Comparison of ENCODE assay signal across 22 cellular contexts in genomic region chr7:55587687-55588378, GRCh38. TPM values are rescaled to one million over a fixed set of nuclear protein-coding genes. Genes with fewer than 3 reads are reported as not detected.
DNase-seq lines count a peak whose midpoint lies in the region; ATAC-seq, FAIRE-seq and TF ChIP-seq lines count a peak whose summit lies in the region.
"Had no signal": no experiment of that assay in that cellular context is flagged by ENCODE, and none has a peak within 500 bp of the region (broad histone marks: within the 10 kb centered on the region; RNA-seq: fewer than 3 reads in every experiment).

No MANE protein-coding gene starts in this region.

- H3K4me2 ChIP-seq in BLaER1 treated with 17β-estradiol and CSF1 and Interleukin-3, amounts not matched to agents 10 nM and 100 nM = peak overlapping the region in 9 of 11 experiments; percentile 9 to 62 (median 26); a peak in 11 of 22 replicates
- H3K4me2 ChIP-seq: A549, SK-N-SH had no signal

- no peaks in the 10 kb centered on the region for H3K36me3 ChIP-seq in BLaER1 treated with 17β-estradiol and CSF1 and Interleukin-3, amounts not matched to agents 10 nM and 100 nM
- H3K36me3 ChIP-seq in H7 (replicated peaks; ENCODE audit: control insufficient read depth, insufficient read depth, low read length) (no peaks in the 10 kb centered on the region), kidney (ENCODE audit: control insufficient read depth in 1 of 2, insufficient read depth in 2 of 2, low read length in 2 of 2) (no peaks in the 10 kb centered on the region), stomach (no peaks in the 10 kb centered on the region)
- H3K36me3 ChIP-seq: MG63 had no signal

- TF ChIP-seq EP300 in stomach (IDR thresholded peaks at IDR 0.05) = no peak

- ATAC-seq in HG02610 (IDR thresholded peaks at IDR 0.05; ENCODE audit: unreplicated experiment) = no peak
- ATAC-seq in HG03565 (IDR thresholded peaks at IDR 0.05; ENCODE audit: unreplicated experiment) = no peak
- ATAC-seq: T-cell had no signal

- WGBS in stomach, 5 donors = 80 to 86% (median 82%) methylated on average over 8 of the region's 8 CpGs

- no peaks in the 10 kb centered on the region for H3K27me3 ChIP-seq in BLaER1 treated with 17β-estradiol and CSF1 and Interleukin-3, amounts not matched to agents 10 nM and 100 nM
- no peaks in the 10 kb centered on the region for H3K27me3 ChIP-seq in H7 (ENCODE audit: control insufficient read depth, insufficient read depth, low read length)
- no peaks in the 10 kb centered on the region for H3K27me3 ChIP-seq in stomach
- H3K27me3 ChIP-seq: MG63 had no signal

- no peak overlapping the region for H3K9ac ChIP-seq in BLaER1 treated with 17β-estradiol and CSF1 and Interleukin-3, amounts not matched to agents 10 nM and 100 nM
- no peak overlapping the region for H3K9ac ChIP-seq in kidney (ENCODE audit: low read length in 2 of 2)
- H3K9ac ChIP-seq: GM23248, SK-N-SH had no signal

- no peaks in the 10 kb centered on the region for H3K9me3 ChIP-seq in BLaER1 treated with 17β-estradiol and CSF1 and Interleukin-3, amounts not matched to agents 10 nM and 100 nM (replicated peaks in 1 of 11)
- H3K9me3 ChIP-seq in kidney (ENCODE audit: control insufficient read depth in 1 of 2, low read length in 2 of 2) (no peaks in the 10 kb centered on the region), stomach (no peaks in the 10 kb centered on the region)
- H3K9me3 ChIP-seq: A549, MG63, SK-N-SH had no signal

- intact Hi-C loops in activated T-helper 1 cell treated with anti-CD3 and anti-CD28 coated beads, Interleukin-12 subunit alpha, Interleukin-12 subunit beta, Interleukin-2, Interleukin-4 antibody, amounts not matched to agents 30 ng/mL and 10 ng/mL and 1 ng/mL, durations not matched to agents 14 hours and 24 hours and 36 hours (cut with micrococcal nuclease) = no loop called here
- intact Hi-C loops in kidney (cut with DNase I) = no loop called here
- intact Hi-C loops in stomach (cut with DNase I; ENCODE audit: low total_unique reads) = no loop called here

- peaks cover 18 to 34% (median 28%) of the 10 kb centered on the region in 10 experiments; a peak in 19 of 20 replicates for H3K4me1 ChIP-seq in BLaER1 treated with 17β-estradiol and CSF1 and Interleukin-3, amounts not matched to agents 10 nM and 100 nM
- H3K4me1 ChIP-seq in kidney (ENCODE audit: control insufficient read depth in 1 of 2, insufficient read depth in 1 of 2, low read depth in 1 of 2, low read length in 2 of 2) (no peaks in the 10 kb centered on the region), stomach (no peaks in the 10 kb centered on the region)
- H3K4me1 ChIP-seq: A549 had no signal

- H3K27me3 Mint-ChIP-seq in activated T-helper 1 cell treated with anti-CD3 and anti-CD28 coated beads, Interleukin-12 subunit alpha, Interleukin-12 subunit beta, Interleukin-2, Interleukin-4 antibody, amounts not matched to agents 30 ng/mL and 10 ng/mL and 1 ng/mL, durations not matched to agents 14 hours and 24 hours and 36 hours (ENCODE audit: insufficient read depth) = peaks cover 4% of the 10 kb centered on the region
- H3K27me3 Mint-ChIP-seq: T-cell had no signal

- no peak overlapping the region for H3K27ac ChIP-seq in BLaER1 treated with 17β-estradiol and CSF1 and Interleukin-3, amounts not matched to agents 10 nM and 100 nM
- H3K27ac ChIP-seq in kidney (ENCODE audit: low read depth in 2 of 2, low read length in 2 of 2) (no peak overlapping the region), stomach (no peak overlapping the region)
- H3K27ac ChIP-seq: A549, GM23248 had no signal

- H3K4me3 Mint-ChIP-seq in activated T-helper 1 cell treated with anti-CD3 and anti-CD28 coated beads, Interleukin-12 subunit alpha, Interleukin-12 subunit beta, Interleukin-2, Interleukin-4 antibody, amounts not matched to agents 30 ng/mL and 10 ng/mL and 1 ng/mL, durations not matched to agents 14 hours and 24 hours and 36 hours = no peak overlapping the region
- H3K4me3 Mint-ChIP-seq: CD14-positive monocyte, T-cell had no signal

- H3K36me3 Mint-ChIP-seq in activated T-helper 1 cell treated with anti-CD3 and anti-CD28 coated beads, Interleukin-12 subunit alpha, Interleukin-12 subunit beta, Interleukin-2, Interleukin-4 antibody, amounts not matched to agents 30 ng/mL and 10 ng/mL and 1 ng/mL, durations not matched to agents 14 hours and 24 hours and 36 hours (ENCODE audit: low read depth) = no peaks in the 10 kb centered on the region
- H3K36me3 Mint-ChIP-seq: CD14-positive monocyte, T-cell had no signal

- no peak for FAIRE-seq in kidney (lab: Jason Lieb, UNC)
- FAIRE-seq: A549 had no signal

- no peak overlapping the region for H3K4me3 ChIP-seq in BLaER1 treated with 17β-estradiol and CSF1 and Interleukin-3, amounts not matched to agents 10 nM and 100 nM
- no peak overlapping the region for H3K4me3 ChIP-seq in H7 (ENCODE audit: insufficient read depth, low read depth, low read length)
- no peak overlapping the region for H3K4me3 ChIP-seq in kidney (ENCODE audit: low read length in 2 of 2)
- H3K4me3 ChIP-seq in stomach = no peak overlapping the region
- H3K4me3 ChIP-seq: A549, GM23248, MG63 had no signal

- TF ChIP-seq CTCF in kidney (IDR thresholded peaks at IDR 0.05; ENCODE audit: borderline replicate concordance, extremely low read depth, insufficient read depth) = no peak
- no peak for TF ChIP-seq CTCF in stomach (IDR thresholded peaks at IDR 0.05)

- peaks cover 44% of the 10 kb centered on the region for H3K4me1 Mint-ChIP-seq in activated T-helper 1 cell treated with anti-CD3 and anti-CD28 coated beads, Interleukin-12 subunit alpha, Interleukin-12 subunit beta, Interleukin-2, Interleukin-4 antibody, amounts not matched to agents 30 ng/mL and 10 ng/mL and 1 ng/mL, durations not matched to agents 14 hours and 24 hours and 36 hours (ENCODE audit: low read depth)

- peak; percentile 5 for DNase-seq in H7
- DNase-seq in activated T-helper 1 cell treated with anti-CD3 and anti-CD28 coated beads, Interleukin-12 subunit alpha, Interleukin-12 subunit beta, Interleukin-2, Interleukin-4 antibody, amounts not matched to agents 30 ng/mL and 10 ng/mL and 1 ng/mL, durations not matched to agents 14 hours and 24 hours and 36 hours (ENCODE audit: low spot score) = no peak
- peak; percentile 32 for DNase-seq in kidney
- no peak for DNase-seq in activated gamma-delta T cell (lab: John Stamatoyannopoulos, UW)
- DNase-seq in stomach = no peak
- DNase-seq: DMS79 treated with DMSO at 0.1 percent for 48 hours, GM23248, Kasumi-1, MG63, NCI-H1048, NCI-H1436, NCI-H1930, NCI-H446, NCI-H69, SHP77 treated with DMSO at 0.1 percent for 48 hours, SK-N-SH, T-cell had no signal

- peak overlapping the region; percentile 34 for H3K27ac Mint-ChIP-seq in activated T-helper 1 cell treated with anti-CD3 and anti-CD28 coated beads, Interleukin-12 subunit alpha, Interleukin-12 subunit beta, Interleukin-2, Interleukin-4 antibody, amounts not matched to agents 30 ng/mL and 10 ng/mL and 1 ng/mL, durations not matched to agents 14 hours and 24 hours and 36 hours
- H3K27ac Mint-ChIP-seq: T-cell had no signal

- no peaks in the 10 kb centered on the region; a peak in 1 of 22 replicates for H4K20me1 ChIP-seq in BLaER1 treated with 17β-estradiol and CSF1 and Interleukin-3, amounts not matched to agents 10 nM and 100 nM

- peaks cover 4% of the 10 kb centered on the region for H3K9me3 Mint-ChIP-seq in activated T-helper 1 cell treated with anti-CD3 and anti-CD28 coated beads, Interleukin-12 subunit alpha, Interleukin-12 subunit beta, Interleukin-2, Interleukin-4 antibody, amounts not matched to agents 30 ng/mL and 10 ng/mL and 1 ng/mL, durations not matched to agents 14 hours and 24 hours and 36 hours
- H3K9me3 Mint-ChIP-seq: T-cell had no signal

- no peak for TF ChIP-seq POLR2A in stomach (IDR thresholded peaks at IDR 0.05)

RNA-seq across cellular contexts. Expression of gene VOPP1, which starts 15.5 kb away (rescaled TPM):
- total RNA-seq in H7 (2014; rRNA removed; shearing (Covaris generic)) = 87.1 and 103 TPM in 2 replicates
- 96.3 and 102 TPM in 2 replicates for total RNA-seq in activated T-helper 1 cell treated with anti-CD3 and anti-CD28 coated beads, Interleukin-12 subunit alpha, Interleukin-12 subunit beta, Interleukin-2, Interleukin-4 antibody, amounts not matched to agents 30 ng/mL and 10 ng/mL and 1 ng/mL, durations not matched to agents 14 hours and 24 hours and 36 hours
- total RNA-seq in kidney (98.7 TPM), stomach (100 to 1,000 TPM in 1 of 5 donors, 10 to 100 TPM in 4; 19.6 to 117 (median 79.7) TPM)
- polyA plus RNA-seq in kidney (ENCODE audit: insufficient read depth, low read depth, low replicate concordance) (47.3 TPM), stomach (10 to 100 TPM; 14.0 to 27.3 (median 26.0) TPM)

Comparison
In these comparisons a context has a peak if more than half of its experiments do, and no peak if none do; other contexts are left out.
1. DNase-seq: peak in H7 (single experiment) and kidney (single experiment); none in activated T-helper 1 cell treated with anti-CD3 and anti-CD28 coated beads, Interleukin-12 subunit alpha, Interleukin-12 subunit beta, Interleukin-2, Interleukin-4 antibody, amounts not matched to agents 30 ng/mL and 10 ng/mL and 1 ng/mL, durations not matched to agents 14 hours and 24 hours and 36 hours (single experiment), activated gamma-delta T cell (single experiment) and stomach (single experiment).